In the genomic region with DNA sequence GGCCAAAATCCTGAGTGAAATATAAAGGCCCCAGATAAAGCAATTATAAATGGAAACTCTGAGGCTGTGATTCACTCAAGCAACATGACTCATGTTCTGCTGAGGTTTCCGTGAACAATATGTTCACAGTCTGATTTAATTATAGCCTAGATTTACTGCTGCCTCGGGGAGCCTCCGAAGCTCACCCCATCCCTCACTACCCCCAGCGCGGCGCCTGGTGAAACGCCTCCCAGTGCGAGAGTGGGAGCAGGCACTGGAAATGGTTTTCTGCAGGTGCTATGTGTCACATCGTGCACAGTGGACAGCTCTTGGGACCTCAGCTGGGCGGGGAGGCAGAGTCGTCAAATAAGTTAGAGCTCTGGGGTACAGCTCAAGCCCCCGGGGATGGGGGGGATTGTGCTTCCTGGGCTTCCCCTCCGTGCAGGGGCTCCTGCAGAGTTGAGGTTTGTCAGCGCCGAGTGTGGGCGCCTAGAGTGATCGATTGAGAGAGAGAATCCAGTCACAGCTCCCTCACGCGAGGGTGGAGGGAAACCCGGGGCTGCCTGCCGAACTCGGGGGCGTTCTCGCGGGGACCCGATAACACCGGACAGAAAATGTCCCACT, we compare ENCODE assay signal across 8 cellular contexts.
DNase-seq lines count a peak whose midpoint lies in the region; ATAC-seq and TF ChIP-seq lines count a peak whose summit lies in the region.

No MANE protein-coding gene starts in this region.

- no peak for TF ChIP-seq POLR2A in esophagus muscularis mucosa (IDR thresholded peaks at IDR 0.05; ENCODE audit: low read depth)

- in situ Hi-C loops in Panc1 (cut with HindIII; ENCODE audit: low pct_unique_long_range_greater_than_20kb, low sequenced_read_pairs): no loop called here

- POLR2A ChIA-PET in Panc1 (lab: Charles Lee): no interaction called here

- WGBS in esophagus muscularis mucosa: 64% methylated on average over 27 of the region's 27 CpGs

- intact Hi-C loops in Panc1 (cut with micrococcal nuclease; ENCODE audit: unreplicated experiment) (no loop called here), esophagus muscularis mucosa (cut with DNase I) (no loop called here), sciatic nerve (cut with DNase I) (no loop called here)

- no TSS peak for BruUV-seq in Panc1 (replicated peaks; lab: Mats Ljungman, UMichigan)

- TF ChIP-seq CTCF in Panc1 (IDR thresholded peaks at IDR 0.05) (no peak), esophagus muscularis mucosa (IDR thresholded peaks at IDR 0.05) (no peak)

- H3K36me3 ChIP-seq in Panc1 (ENCODE audit: control insufficient read depth, insufficient read depth, low read length): no peaks in the 10 kb centered on the region
- H3K36me3 ChIP-seq in esophagus muscularis mucosa: no peaks in the 10 kb centered on the region

- no peak overlapping the region for H3K27ac ChIP-seq in Panc1 (ENCODE audit: low read length)
- H3K27ac ChIP-seq in esophagus muscularis mucosa (replicated peaks in 1 of 4): peak overlapping the region; percentile 59 to 71 (median 60)

- H3K4me1 ChIP-seq in Panc1 (ENCODE audit: control insufficient read depth, insufficient read depth, low read length) (no peaks in the 10 kb centered on the region), esophagus muscularis mucosa (peaks cover 21 to 30% (median 26%) of the 10 kb centered on the region in 4 donors)

- H3K4me3 ChIP-seq in Panc1 (ENCODE audit: low read depth in 2 of 2, low read length in 2 of 2): peak overlapping the region; percentile 4 to 35; a peak in 2 of 4 replicates
- peak overlapping the region in 2 of 4 donors; percentile 16 to 17 for H3K4me3 ChIP-seq in esophagus muscularis mucosa

- H3K27me3 ChIP-seq in Panc1 (ENCODE audit: control insufficient read depth, insufficient read depth, low read length) (no peaks in the 10 kb centered on the region), esophagus muscularis mucosa (no peaks in the 10 kb centered on the region)

- no peak for TF ChIP-seq EP300 in esophagus muscularis mucosa (IDR thresholded peaks at IDR 0.05)

- no peaks in the 10 kb centered on the region for H3K9me3 ChIP-seq in Panc1 (ENCODE audit: control insufficient read depth, insufficient read depth, low read depth, low read length)
- no peaks in the 10 kb centered on the region for H3K9me3 ChIP-seq in esophagus muscularis mucosa

- CTCF ChIA-PET in Panc1 (lab: Charles Lee): no interaction called here

- peak; percentile 87 for ATAC-seq in Panc1
- peak; percentile 75 for ATAC-seq in sciatic nerve

- peak; percentile 31 for DNase-seq in GM04503 (ENCODE audit: low read depth)
- no peak for DNase-seq in Panc1 (ENCODE audit: low read depth, low spot score)
- no peak for DNase-seq in esophagus muscularis mucosa (ENCODE audit: extremely low spot score)
- no peak for DNase-seq in sciatic nerve (ENCODE audit: low spot score)
- no peak for DNase-seq in HK-2 (ENCODE audit: unreplicated experiment)
- DNase-seq in NCI-H2029 treated with DMSO at 0.1 percent for 48 hours (lab: John Stamatoyannopoulos, UW): no peak
- no peak for DNase-seq in effector CD4-positive, alpha-beta T cell
- no peak for DNase-seq in stimulated activated naive CD4-positive, alpha-beta T cell treated with Interleukin-2 at 50 U/mL for 16 hours (lab: John Stamatoyannopoulos, UW)
